Comparison of ENCODE assay signal across 14 cellular contexts in genomic region chr15:78922527-78922926, GRCh38.
"Had no signal": no experiment of that assay in that cellular context is flagged by ENCODE, and none has a peak within 500 bp of the region (broad histone marks: within the 10 kb centered on the region; RNA-seq: fewer than 3 reads in every experiment).

No MANE protein-coding gene starts in this region.

- H3K27ac ChIP-seq: colonic mucosa, heart left ventricle, neutrophil, parathyroid adenoma had no signal

- H3K4me3 ChIP-seq: colonic mucosa, heart left ventricle, lung, tibial nerve had no signal

- ATAC-seq: heart left ventricle had no signal

- H3K27me3 ChIP-seq: colonic mucosa, heart left ventricle, neutrophil, tibial nerve had no signal

- H3K9me3 ChIP-seq: colonic mucosa, heart left ventricle, neutrophil, tibial nerve had no signal

- H2AFZ ChIP-seq: parathyroid adenoma had no signal

- DNase-seq: activated CD4-positive, alpha-beta T cell treated with anti-CD3 and anti-CD28 coated beads, Interleukin-2, amount 10 ng/mL, durations not matched to agents 7 days and 5 days; activated CD8-positive, alpha-beta memory T cell treated with anti-CD3 and anti-CD28 coated beads, Interleukin-2, amount 50 U/mL, for 48 hours; activated naive CD4-positive, alpha-beta T cell treated with anti-CD3 and anti-CD28 coated beads for 36 hours; colonic mucosa; effector memory CD4-positive, alpha-beta T cell; foreskin melanocyte; heart left ventricle; naive B cell; stimulated activated CD4-positive, alpha-beta T cell treated with anti-CD3 and anti-CD28 coated beads, Interleukin-2, amount 100 ng/mL, for 48 hours; stimulated activated naive CD4-positive, alpha-beta T cell treated with Interleukin-2 at 50 U/mL for 16 hours had no signal

- H3K4me1 ChIP-seq: colonic mucosa, parathyroid adenoma had no signal
